In genomic region chr22:20130319-20130718, GRCh38 we compare ENCODE assay signal across 2 cellular contexts.
TF ChIP-seq lines count a peak whose summit lies in the region.

No MANE protein-coding gene starts in this region.

TF ChIP-seq in WTC11, 78 proteins besides CTCF, POLR2A, EP300 and RAD21:
- TF ChIP-seq ZNF232 (CRISPR knock-in tag; IDR thresholded peaks at IDR 0.05) (no peak), PRDM15 (CRISPR knock-in tag; IDR thresholded peaks at IDR 0.05) (no peak)
TF ChIP-seq in WTC11: peak in this region for 0.

TF ChIP-seq in HEK293T, 16 proteins besides CTCF, POLR2A, EP300 and RAD21:
- no peak for TF ChIP-seq PKNOX1 (IDR thresholded peaks at IDR 0.05)
- TF ChIP-seq L3MBTL2 (conservative IDR thresholded peaks at IDR 0.05) = no peak
- TF ChIP-seq TARDBP (IDR thresholded peaks at IDR 0.05) = no peak
- TF ChIP-seq BHLHE40 (IDR thresholded peaks at IDR 0.05; ENCODE audit: borderline replicate concordance) = no peak
